ENCODE assay signal across 8 cellular contexts in the genomic region with DNA sequence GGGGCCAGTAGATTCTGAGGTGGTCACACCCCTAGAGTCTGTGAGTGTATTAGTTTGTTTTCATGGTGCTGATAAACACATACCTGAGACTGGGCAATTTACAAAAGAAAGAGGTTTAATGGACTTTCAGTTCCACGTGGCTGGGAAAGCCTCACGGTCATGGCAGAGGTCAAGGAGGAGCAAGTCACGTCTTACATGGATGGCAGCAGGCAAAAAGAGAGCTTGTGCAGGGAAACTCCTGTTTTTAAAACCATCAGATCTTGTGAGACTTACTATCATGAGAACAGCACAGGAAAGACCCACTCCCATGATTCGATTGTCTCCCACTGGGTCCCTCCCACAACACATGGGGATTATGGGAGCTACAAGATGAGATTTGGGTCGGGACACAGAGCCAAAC. TPM values are rescaled to one million over a fixed set of nuclear protein-coding genes. Genes with fewer than 3 reads are reported as not detected.
DNase-seq lines count a peak whose midpoint lies in the region; ATAC-seq and TF ChIP-seq lines count a peak whose summit lies in the region.
"Not testable (repeated sequence)": the region's sequence is repeated elsewhere in the genome, so short reads cannot be mapped to it uniquely, and the experiment has no call there.

No MANE protein-coding gene starts in this region.

- peaks cover 12% of the 10 kb centered on the region for H3K9me3 Mint-ChIP-seq in T-helper 1 cell treated with Interleukin-12 subunit alpha and Interleukin-12 subunit beta and Interleukin-4 antibody, amounts not matched to agents 30 μg/mL and 1 μg/mL, for 36 hours
- H3K9me3 Mint-ChIP-seq in activated CD4-positive, alpha-beta T cell treated with anti-CD3 and anti-CD28 coated beads, Interleukin-2, amount 10 ng/mL, durations not matched to agents 7 days and 5 days: peaks cover 20% of the 10 kb centered on the region
- peaks cover 13% of the 10 kb centered on the region for H3K9me3 Mint-ChIP-seq in activated CD8-positive, alpha-beta memory T cell treated with anti-CD3 and anti-CD28 coated beads, Interleukin-2, amount 10 ng/mL, durations not matched to agents 7 days and 5 days (ENCODE audit: low read depth)
- peaks cover 12% of the 10 kb centered on the region for H3K9me3 Mint-ChIP-seq in activated naive CD4-positive, alpha-beta T cell treated with anti-CD3 and anti-CD28 coated beads, Interleukin-2, amount 10 ng/mL, durations not matched to agents 7 days and 5 days
- H3K9me3 Mint-ChIP-seq in endothelial cell (ENCODE audit: unreplicated experiment); natural killer cell; stimulated activated effector memory CD8-positive, alpha-beta T cell treated with anti-CD3 and anti-CD28 coated beads, Interleukin-12 subunit alpha, Interleukin-12 subunit beta, amount 100 ng/mL, for 72 hours: not testable (repeated sequence)

- peak overlapping the region in 6 of 11 experiments; percentile 3 to 55 (median 38); a peak in 4 of 22 replicates for H3K27ac ChIP-seq in BLaER1 treated with 17β-estradiol and CSF1 and Interleukin-3, amounts not matched to agents 10 nM and 100 nM

- ATAC-seq in activated CD8-positive, alpha-beta memory T cell treated with anti-CD3 and anti-CD28 coated beads, Interleukin-2, amount 10 ng/mL, durations not matched to agents 7 days and 5 days; natural killer cell; stimulated activated effector memory CD8-positive, alpha-beta T cell treated with anti-CD3 and anti-CD28 coated beads, Interleukin-12 subunit alpha, Interleukin-12 subunit beta, amount 100 ng/mL, for 72 hours: not testable (repeated sequence)

- H3K4me1 ChIP-seq in BLaER1 treated with 17β-estradiol and CSF1 and Interleukin-3, amounts not matched to agents 10 nM and 100 nM: peaks cover 30 to 50% (median 43%) of the 10 kb centered on the region in 10 experiments

- DNase-seq in activated CD4-positive, alpha-beta T cell treated with anti-CD3 and anti-CD28 coated beads, Interleukin-2, amount 10 ng/mL, durations not matched to agents 7 days and 5 days; activated CD8-positive, alpha-beta memory T cell treated with anti-CD3 and anti-CD28 coated beads, Interleukin-2, amount 10 ng/mL, durations not matched to agents 7 days and 5 days; activated naive CD4-positive, alpha-beta T cell treated with anti-CD3 and anti-CD28 coated beads, Interleukin-2, amount 10 ng/mL, durations not matched to agents 7 days and 5 days; endothelial cell (ENCODE audit: low spot score); natural killer cell; stimulated activated effector memory CD8-positive, alpha-beta T cell treated with anti-CD3 and anti-CD28 coated beads, Interleukin-12 subunit alpha, Interleukin-12 subunit beta, amount 100 ng/mL, for 72 hours (ENCODE audit: low spot score in 2 of 2): not testable (repeated sequence)

- H3K4me2 ChIP-seq in BLaER1 treated with 17β-estradiol and CSF1 and Interleukin-3, amounts not matched to agents 10 nM and 100 nM: peak overlapping the region in 10 of 11 experiments; percentile 57 to 88 (median 76); a peak in 18 of 22 replicates

- intact Hi-C loops in natural killer cell (cut with micrococcal nuclease): not testable (repeated sequence)

- H3K27me3 Mint-ChIP-seq in T-helper 1 cell treated with Interleukin-12 subunit alpha and Interleukin-12 subunit beta and Interleukin-4 antibody, amounts not matched to agents 30 μg/mL and 1 μg/mL, for 36 hours (ENCODE audit: low read depth); activated CD4-positive, alpha-beta T cell treated with anti-CD3 and anti-CD28 coated beads, Interleukin-2, amount 10 ng/mL, durations not matched to agents 7 days and 5 days; activated CD8-positive, alpha-beta memory T cell treated with anti-CD3 and anti-CD28 coated beads, Interleukin-2, amount 10 ng/mL, durations not matched to agents 7 days and 5 days; activated naive CD4-positive, alpha-beta T cell treated with anti-CD3 and anti-CD28 coated beads, Interleukin-2, amount 10 ng/mL, durations not matched to agents 7 days and 5 days; endothelial cell (ENCODE audit: unreplicated experiment); natural killer cell (ENCODE audit: low read depth in 2 of 2): not testable (repeated sequence)

- CTCF ChIA-PET in activated CD4-positive, alpha-beta T cell treated with anti-CD3 and anti-CD28 coated beads, Interleukin-2, amount 10 ng/mL, durations not matched to agents 7 days and 5 days (lab: Charles Lee): interaction anchor here (0.7 to 2.0 kb wide), 4 partner anchors 13 to 45 kb away, joined by 3 to 5 read pairs (median 4); no protein-coding TSS in a partner anchor
- CTCF ChIA-PET in activated CD8-positive, alpha-beta memory T cell treated with anti-CD3 and anti-CD28 coated beads, Interleukin-2, amount 10 ng/mL, durations not matched to agents 7 days and 5 days (lab: Charles Lee): interaction anchor here (1.1 to 3.9 kb wide), 6 partner anchors 13 to 30 kb away, joined by 3 to 21 read pairs (median 11); partner anchors contain the start of gene STX3
- CTCF ChIA-PET in activated naive CD4-positive, alpha-beta T cell treated with anti-CD3 and anti-CD28 coated beads, Interleukin-2, amount 10 ng/mL, durations not matched to agents 7 days and 5 days (lab: Charles Lee): interaction anchor here (1.0 to 2.3 kb wide), 3 partner anchors 17 to 30 kb away, joined by 3 to 9 read pairs (median 4); no protein-coding TSS in a partner anchor

- TF ChIP-seq CTCF in endothelial cell (IDR thresholded peaks at IDR 0.05; ENCODE audit: unreplicated experiment); natural killer cell (IDR thresholded peaks at IDR 0.05): not testable (repeated sequence)

- H3K27ac Mint-ChIP-seq in T-helper 1 cell treated with Interleukin-12 subunit alpha and Interleukin-12 subunit beta and Interleukin-4 antibody, amounts not matched to agents 30 μg/mL and 1 μg/mL, for 36 hours: peak overlapping the region; percentile 78
- peak overlapping the region; percentile 69 for H3K27ac Mint-ChIP-seq in activated CD4-positive, alpha-beta T cell treated with anti-CD3 and anti-CD28 coated beads, Interleukin-2, amount 10 ng/mL, durations not matched to agents 7 days and 5 days
- H3K27ac Mint-ChIP-seq in activated CD8-positive, alpha-beta memory T cell treated with anti-CD3 and anti-CD28 coated beads, Interleukin-2, amount 10 ng/mL, durations not matched to agents 7 days and 5 days: peak overlapping the region; percentile 78
- peak overlapping the region; percentile 85 for H3K27ac Mint-ChIP-seq in activated naive CD4-positive, alpha-beta T cell treated with anti-CD3 and anti-CD28 coated beads, Interleukin-2, amount 10 ng/mL, durations not matched to agents 7 days and 5 days
- H3K27ac Mint-ChIP-seq in endothelial cell (ENCODE audit: unreplicated experiment): not testable (repeated sequence)
- H3K27ac Mint-ChIP-seq in natural killer cell: peak overlapping the region; percentile 20 to 67
- H3K27ac Mint-ChIP-seq in stimulated activated effector memory CD8-positive, alpha-beta T cell treated with anti-CD3 and anti-CD28 coated beads, Interleukin-12 subunit alpha, Interleukin-12 subunit beta, amount 100 ng/mL, for 72 hours: peak overlapping the region; percentile 50

- POLR2A ChIA-PET in activated CD4-positive, alpha-beta T cell treated with anti-CD3 and anti-CD28 coated beads, Interleukin-2, amount 10 ng/mL, durations not matched to agents 7 days and 5 days (lab: Charles Lee): not testable (repeated sequence)

- peaks cover 0 to 17% (median 0%) of the 10 kb centered on the region in 11 experiments; a peak in 6 of 22 replicates for H4K20me1 ChIP-seq in BLaER1 treated with 17β-estradiol and CSF1 and Interleukin-3, amounts not matched to agents 10 nM and 100 nM

- peaks cover 12 to 33% (median 30%) of the 10 kb centered on the region in 11 experiments for H3K9me3 ChIP-seq in BLaER1 treated with 17β-estradiol and CSF1 and Interleukin-3, amounts not matched to agents 10 nM and 100 nM (replicated peaks in 1 of 11)

- H3K4me3 Mint-ChIP-seq in T-helper 1 cell treated with Interleukin-12 subunit alpha and Interleukin-12 subunit beta and Interleukin-4 antibody, amounts not matched to agents 30 μg/mL and 1 μg/mL, for 36 hours: peak overlapping the region; percentile 30
- H3K4me3 Mint-ChIP-seq in activated CD4-positive, alpha-beta T cell treated with anti-CD3 and anti-CD28 coated beads, Interleukin-2, amount 10 ng/mL, durations not matched to agents 7 days and 5 days; activated naive CD4-positive, alpha-beta T cell treated with anti-CD3 and anti-CD28 coated beads, Interleukin-2, amount 10 ng/mL, durations not matched to agents 7 days and 5 days: not testable (repeated sequence)
- peak overlapping the region; percentile 0 for H3K4me3 Mint-ChIP-seq in activated CD8-positive, alpha-beta memory T cell treated with anti-CD3 and anti-CD28 coated beads, Interleukin-2, amount 10 ng/mL, durations not matched to agents 7 days and 5 days
- H3K4me3 Mint-ChIP-seq in endothelial cell (ENCODE audit: unreplicated experiment): peak overlapping the region; percentile 17
- H3K4me3 Mint-ChIP-seq in natural killer cell: peak overlapping the region; percentile 72
- peak overlapping the region; percentile 25 for H3K4me3 Mint-ChIP-seq in stimulated activated effector memory CD8-positive, alpha-beta T cell treated with anti-CD3 and anti-CD28 coated beads, Interleukin-12 subunit alpha, Interleukin-12 subunit beta, amount 100 ng/mL, for 72 hours

- H3K9ac ChIP-seq in BLaER1 treated with 17β-estradiol and CSF1 and Interleukin-3, amounts not matched to agents 10 nM and 100 nM: not testable (repeated sequence)

- peaks cover 48% of the 10 kb centered on the region for H3K4me1 Mint-ChIP-seq in T-helper 1 cell treated with Interleukin-12 subunit alpha and Interleukin-12 subunit beta and Interleukin-4 antibody, amounts not matched to agents 30 μg/mL and 1 μg/mL, for 36 hours (ENCODE audit: low read depth)
- peaks cover 69% of the 10 kb centered on the region for H3K4me1 Mint-ChIP-seq in activated CD4-positive, alpha-beta T cell treated with anti-CD3 and anti-CD28 coated beads, Interleukin-2, amount 10 ng/mL, durations not matched to agents 7 days and 5 days
- peaks cover 73% of the 10 kb centered on the region for H3K4me1 Mint-ChIP-seq in activated CD8-positive, alpha-beta memory T cell treated with anti-CD3 and anti-CD28 coated beads, Interleukin-2, amount 10 ng/mL, durations not matched to agents 7 days and 5 days
- H3K4me1 Mint-ChIP-seq in activated naive CD4-positive, alpha-beta T cell treated with anti-CD3 and anti-CD28 coated beads, Interleukin-2, amount 10 ng/mL, durations not matched to agents 7 days and 5 days: peaks cover 68% of the 10 kb centered on the region
- H3K4me1 Mint-ChIP-seq in endothelial cell (ENCODE audit: unreplicated experiment) (peaks cover 57% of the 10 kb centered on the region), natural killer cell (peaks cover 43 to 49% of the 10 kb centered on the region in 2 donors)
- peaks cover 57% of the 10 kb centered on the region for H3K4me1 Mint-ChIP-seq in stimulated activated effector memory CD8-positive, alpha-beta T cell treated with anti-CD3 and anti-CD28 coated beads, Interleukin-12 subunit alpha, Interleukin-12 subunit beta, amount 100 ng/mL, for 72 hours

- peaks cover 42 to 73% (median 65%) of the 10 kb centered on the region in 11 experiments for H3K36me3 ChIP-seq in BLaER1 treated with 17β-estradiol and CSF1 and Interleukin-3, amounts not matched to agents 10 nM and 100 nM

- not testable (repeated sequence) for H3K27me3 ChIP-seq in BLaER1 treated with 17β-estradiol and CSF1 and Interleukin-3, amounts not matched to agents 10 nM and 100 nM

- H3K4me3 ChIP-seq in BLaER1 treated with 17β-estradiol and CSF1 and Interleukin-3, amounts not matched to agents 10 nM and 100 nM: not testable (repeated sequence)

- peaks cover 45% of the 10 kb centered on the region for H3K36me3 Mint-ChIP-seq in T-helper 1 cell treated with Interleukin-12 subunit alpha and Interleukin-12 subunit beta and Interleukin-4 antibody, amounts not matched to agents 30 μg/mL and 1 μg/mL, for 36 hours (ENCODE audit: low read depth)
- peaks cover 75% of the 10 kb centered on the region for H3K36me3 Mint-ChIP-seq in activated CD4-positive, alpha-beta T cell treated with anti-CD3 and anti-CD28 coated beads, Interleukin-2, amount 10 ng/mL, durations not matched to agents 7 days and 5 days (ENCODE audit: low read depth)
- H3K36me3 Mint-ChIP-seq in activated CD8-positive, alpha-beta memory T cell treated with anti-CD3 and anti-CD28 coated beads, Interleukin-2, amount 10 ng/mL, durations not matched to agents 7 days and 5 days: peaks cover 83% of the 10 kb centered on the region
- H3K36me3 Mint-ChIP-seq in activated naive CD4-positive, alpha-beta T cell treated with anti-CD3 and anti-CD28 coated beads, Interleukin-2, amount 10 ng/mL, durations not matched to agents 7 days and 5 days: peaks cover 64% of the 10 kb centered on the region
- peaks cover 72% of the 10 kb centered on the region for H3K36me3 Mint-ChIP-seq in endothelial cell (ENCODE audit: low read depth, unreplicated experiment)
- peaks cover 11% of the 10 kb centered on the region for H3K36me3 Mint-ChIP-seq in natural killer cell
- peaks cover 17% of the 10 kb centered on the region for H3K36me3 Mint-ChIP-seq in stimulated activated effector memory CD8-positive, alpha-beta T cell treated with anti-CD3 and anti-CD28 coated beads, Interleukin-12 subunit alpha, Interleukin-12 subunit beta, amount 100 ng/mL, for 72 hours

RNA-seq across cellular contexts. Expression of gene MRPL16, which starts 26.1 kb away (rescaled TPM):
- 10 to 100 TPM; 77.1 to 78.3 TPM for total RNA-seq in activated CD4-positive, alpha-beta T cell treated with anti-CD3 and anti-CD28 coated beads, Interleukin-2, amount 10 ng/mL, durations not matched to agents 7 days and 5 days
- total RNA-seq in activated CD8-positive, alpha-beta memory T cell treated with anti-CD3 and anti-CD28 coated beads, Interleukin-2, amount 10 ng/mL, durations not matched to agents 7 days and 5 days: 100 to 1,000 TPM in 1 of 2 experiments, 10 to 100 TPM in 1; 76.5 to 102 TPM
- total RNA-seq in endothelial cell (ENCODE audit: unreplicated experiment): 47.2 TPM
- total RNA-seq in natural killer cell: 10 to 100 TPM; 34.9 to 38.0 (median 37.5) TPM

RNA-seq across cellular contexts. Expression of gene STX3, which starts 29.3 kb away (rescaled TPM):
- 10 to 100 TPM; 39.6 to 42.0 TPM for total RNA-seq in activated CD4-positive, alpha-beta T cell treated with anti-CD3 and anti-CD28 coated beads, Interleukin-2, amount 10 ng/mL, durations not matched to agents 7 days and 5 days
- total RNA-seq in activated CD8-positive, alpha-beta memory T cell treated with anti-CD3 and anti-CD28 coated beads, Interleukin-2, amount 10 ng/mL, durations not matched to agents 7 days and 5 days: 10 to 100 TPM; 76.1 to 82.2 TPM
- total RNA-seq in endothelial cell (ENCODE audit: unreplicated experiment): 140 TPM
- total RNA-seq in natural killer cell: 10 to 100 TPM in 2 of 3 donors, 1 to 10 TPM in 1; 6.8 to 19.1 (median 17.0) TPM
